1 cellular context compared by ENCODE assay signal in genomic region chr15:60478633-60479360, GRCh38.
TF ChIP-seq lines count a peak whose summit lies in the region.

Gene ICE2, minus strand, starts transcription at chr15:60479142. Its CDS starts 1,165 bp downstream, at chr15:60477977.

TF ChIP-seq in K562, 482 proteins besides CTCF, POLR2A, EP300 and RAD21 (continued from another document and continues in another):
- TF ChIP-seq SP2 (IDR thresholded peaks at IDR 0.05; ENCODE audit: extremely low read depth, low read depth, low read length, poor library complexity, severe bottlenecking) (no peak), GATA2 (CRISPR knock-in tag; IDR thresholded peaks at IDR 0.05) (no peak), ERF (CRISPR knock-in tag; IDR thresholded peaks at IDR 0.05) (no peak), FOXJ2 (tag; IDR thresholded peaks at IDR 0.05) (0 out of 2 replicates have a peak, but pooled peaks have one; percentile 57), ZNF764 (CRISPR knock-in tag; IDR thresholded peaks at IDR 0.05; ENCODE audit: low read depth) (no peak), ZNF23 (CRISPR knock-in tag; IDR thresholded peaks at IDR 0.05) (no peak), AFF1 (IDR thresholded peaks at IDR 0.05; ENCODE audit: low read depth in 1 of 2, partially characterized antibody in 2 of 2) (peak in 1 of 2 experiments; percentile 54), RHOXF2B (CRISPR knock-in tag; conservative IDR thresholded peaks at IDR 0.05) (0 out of 2 replicates have a peak, but pooled peaks have one; percentile 79), ZNF316 (IDR thresholded peaks at IDR 0.05) (no peak), ZBTB12 (CRISPR knock-in tag; IDR thresholded peaks at IDR 0.05) (peak; percentile 91), EP400 (IDR thresholded peaks at IDR 0.05) (peak; percentile 98), TCF15 (CRISPR knock-in tag; IDR thresholded peaks at IDR 0.05) (no peak), HES1 (IDR thresholded peaks at IDR 0.05; ENCODE audit: low read depth) (0 out of 2 replicates have a peak, but pooled peaks have one; percentile 20), HNRNPUL1 (IDR thresholded peaks at IDR 0.05; ENCODE audit: low read length) (no peak), GABPB2 (CRISPR knock-in tag; conservative IDR thresholded peaks at IDR 0.05) (no peak), HMG20B (CRISPR knock-in tag; IDR thresholded peaks at IDR 0.05) (no peak), ZKSCAN1 (IDR thresholded peaks at IDR 0.05; ENCODE audit: low read depth, low read length) (no peak), DEAF1 (CRISPR knock-in tag; IDR thresholded peaks at IDR 0.05) (no peak), SIN3A (IDR thresholded peaks at IDR 0.05; ENCODE audit: borderline replicate concordance in 2 of 2, control insufficient read depth in 1 of 2, low read depth in 2 of 2, low read length in 2 of 2) (peak in 1 of 2 experiments; percentile 87; a peak in 2 of 4 replicates), NFE2 (IDR thresholded peaks at IDR 0.05; ENCODE audit: low read depth) (no peak), TOE1 (IDR thresholded peaks at IDR 0.05; ENCODE audit: borderline replicate concordance) (0 out of 2 replicates have a peak, but pooled peaks have one; percentile 47), TOE1 (CRISPR knock-in tag; IDR thresholded peaks at IDR 0.05; ENCODE audit: borderline replicate concordance, low read depth) (no peak; the same call in 1 of the 2 replicates), CCNT2 (IDR thresholded peaks at IDR 0.05; ENCODE audit: borderline replicate concordance, extremely low read depth, insufficient read length, low read depth, low read length) (peak; percentile 59), TBL1XR1 (IDR thresholded peaks at IDR 0.05; ENCODE audit: low read length in 2 of 2) (peak in 1 of 2 experiments; percentile 60; a peak in 2 of 4 replicates), HINFP (tag; conservative IDR thresholded peaks at IDR 0.05; ENCODE audit: low read depth) (0 out of 2 replicates have a peak, but pooled peaks have one; percentile 18), ZBTB2 (IDR thresholded peaks at IDR 0.05) (peak; percentile 94), ZNF77 (CRISPR knock-in tag; IDR thresholded peaks at IDR 0.05) (no peak), PHB2 (IDR thresholded peaks at IDR 0.05; ENCODE audit: low read depth) (no peak), NCOA2 (IDR thresholded peaks at IDR 0.05; ENCODE audit: partially characterized antibody in 2 of 2) (no peak), ZNF695 (CRISPR knock-in tag; IDR thresholded peaks at IDR 0.05) (no peak), BCL6 (CRISPR knock-in tag; IDR thresholded peaks at IDR 0.05) (peak; percentile 87; the same call in 1 of the 2 replicates), TEAD4 (IDR thresholded peaks at IDR 0.05; ENCODE audit: low read length) (peak; percentile 32; the same call in 1 of the 2 replicates), TEAD4 (CRISPR knock-in tag; IDR thresholded peaks at IDR 0.05; ENCODE audit: borderline replicate concordance) (no peak), POLR3G (IDR thresholded peaks at IDR 0.05; ENCODE audit: extremely low read depth, insufficient read length, insufficient replicate concordance) (no peak), ZNF551 (CRISPR knock-in tag; IDR thresholded peaks at IDR 0.05) (no peak), CREB5 (CRISPR knock-in tag; IDR thresholded peaks at IDR 0.05) (no peak), OTX1 (CRISPR knock-in tag; IDR thresholded peaks at IDR 0.05) (no peak), ZNF324 (CRISPR knock-in tag; IDR thresholded peaks at IDR 0.05) (no peak), ZNF584 (CRISPR knock-in tag; IDR thresholded peaks at IDR 0.05; ENCODE audit: low read depth) (no peak), RNF219 (CRISPR knock-in tag; IDR thresholded peaks at IDR 0.05) (no peak), ZNF785 (CRISPR knock-in tag; IDR thresholded peaks at IDR 0.05) (no peak), BDP1 (IDR thresholded peaks at IDR 0.05; ENCODE audit: insufficient read depth, insufficient read length) (no peak), ZBED1 (IDR thresholded peaks at IDR 0.05) (0 out of 2 replicates have a peak, but pooled peaks have one; percentile 32), ZNF347 (CRISPR knock-in tag; IDR thresholded peaks at IDR 0.05; ENCODE audit: low read depth) (no peak), CHAMP1 (IDR thresholded peaks at IDR 0.05) (no peak), SUPT5H (IDR thresholded peaks at IDR 0.05) (peak; percentile 96), KAT7 (CRISPR knock-in tag; IDR thresholded peaks at IDR 0.05; ENCODE audit: borderline replicate concordance) (no peak), KHSRP (IDR thresholded peaks at IDR 0.05) (peak; percentile 52; the same call in 1 of the 2 replicates), NUFIP1 (IDR thresholded peaks at IDR 0.05; ENCODE audit: partially characterized antibody) (no peak)
